ENCODE assay signal across 7 cellular contexts in genomic region chr14:59274991-59275391, GRCh38.
A peak's percentile ranks its signal among the peaks of the same experiment; 100 is the strongest.
DNase-seq lines count a peak whose midpoint lies in the region; ATAC-seq and TF ChIP-seq lines count a peak whose summit lies in the region.

No MANE protein-coding gene starts in this region.

- DNase-seq in NCI-H69 (lab: John Stamatoyannopoulos, UW) (peak; percentile 18), thyroid gland (peak; percentile 91 to 94)
- no peak for DNase-seq in activated naive CD4-positive, alpha-beta T cell treated with anti-CD3 and anti-CD28 coated beads, Interleukin-2, amount 50 U/mL, for 16 hours

- TF ChIP-seq POLR2A in gastroesophageal sphincter (IDR thresholded peaks at IDR 0.05) (no peak), thyroid gland (IDR thresholded peaks at IDR 0.05) (no peak)

- H3K4me1 ChIP-seq in gastroesophageal sphincter (peaks cover 26 to 85% (median 32%) of the 10 kb centered on the region in 3 donors), thyroid gland (peaks cover 18 to 21% of the 10 kb centered on the region in 2 donors)

- no peak overlapping the region for H3K4me3 ChIP-seq in gastroesophageal sphincter
- H3K4me3 ChIP-seq in thyroid gland (replicated peaks in 1 of 3), result no peak overlapping the region

- H3K9me3 ChIP-seq in gastroesophageal sphincter, result no peaks in the 10 kb centered on the region
- no peaks in the 10 kb centered on the region for H3K9me3 ChIP-seq in thyroid gland

- 20 to 41% methylated on average over 1 to 3 of the region's 3 CpGs for WGBS in gastroesophageal sphincter (ENCODE audit: low coverage in 1 of 2), 2 donors
- WGBS in thyroid gland, 2 donors, result 18 to 22% methylated on average over 3 of the region's 3 CpGs

- TF ChIP-seq EP300 in gastroesophageal sphincter (IDR thresholded peaks at IDR 0.05), result no peak

- ATAC-seq in GM19023 (IDR thresholded peaks at IDR 0.05; ENCODE audit: unreplicated experiment) (peak; percentile 55), HG02763 (IDR thresholded peaks at IDR 0.05; ENCODE audit: unreplicated experiment) (peak; percentile 60), gastroesophageal sphincter (no peak), HG03039 (IDR thresholded peaks at IDR 0.05; ENCODE audit: unreplicated experiment) (no peak)

- intact Hi-C loops in thyroid gland (cut with DNase I), result no loop called here

- H3K27ac ChIP-seq in gastroesophageal sphincter (peak overlapping the region; percentile 77 to 83 (median 81)), thyroid gland (peak overlapping the region in 1 of 3 donors; percentile 1)

- H3K27me3 ChIP-seq in gastroesophageal sphincter, result no peaks in the 10 kb centered on the region
- no peaks in the 10 kb centered on the region for H3K27me3 ChIP-seq in thyroid gland

- no peaks in the 10 kb centered on the region for H3K36me3 ChIP-seq in gastroesophageal sphincter
- H3K36me3 ChIP-seq in thyroid gland, result no peaks in the 10 kb centered on the region

- TF ChIP-seq CTCF in gastroesophageal sphincter (IDR thresholded peaks at IDR 0.05) (no peak), thyroid gland (IDR thresholded peaks at IDR 0.05) (no peak)

Comparison
In these comparisons a context has a peak if more than half of its experiments do, and no peak if none do; other contexts are left out.
1. ATAC-seq: peak in GM19023 (single experiment) and HG02763 (single experiment); none in gastroesophageal sphincter (single experiment) and HG03039 (single experiment).